ENCODE assay signal across 11 cellular contexts in the genomic region with DNA sequence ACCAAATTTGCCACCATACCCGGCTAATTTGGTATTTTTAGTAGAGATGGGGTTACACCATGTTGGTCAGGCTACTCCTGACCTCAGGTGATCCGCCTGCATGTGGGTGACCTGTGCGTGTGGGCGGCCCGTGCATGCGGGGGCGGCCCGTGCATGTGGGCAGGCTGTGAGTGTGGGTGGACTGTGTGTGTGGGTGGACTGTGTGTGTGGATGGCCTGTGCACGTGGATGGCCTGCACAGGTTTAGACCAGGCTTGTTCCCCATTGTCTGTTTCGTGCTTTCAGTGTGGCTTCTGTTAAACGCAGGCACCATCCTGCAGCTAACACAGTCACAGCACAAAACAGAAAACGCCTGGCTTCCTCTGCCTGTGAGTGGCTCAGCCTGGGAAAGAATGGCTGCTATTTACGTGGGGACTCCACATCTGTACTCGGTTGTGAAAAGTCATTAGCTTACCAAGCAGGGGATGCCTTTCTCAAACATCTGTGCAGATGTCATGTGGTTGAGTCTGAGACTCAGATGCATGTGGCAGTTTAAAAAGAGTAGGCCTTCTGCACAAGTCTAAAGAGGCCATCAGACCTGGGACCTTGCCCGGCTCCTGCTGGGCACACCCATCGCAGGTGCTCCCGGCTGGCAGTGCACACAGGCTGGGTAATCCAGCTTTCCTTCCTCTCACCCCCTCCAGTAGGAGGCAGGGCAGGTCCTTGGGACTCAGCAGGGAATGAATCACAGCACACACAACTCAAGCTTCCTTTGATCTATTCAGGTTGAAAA.
DNase-seq lines count a peak whose midpoint lies in the region; ATAC-seq and TF ChIP-seq lines count a peak whose summit lies in the region.
"Had no signal": no experiment of that assay in that cellular context is flagged by ENCODE, and none has a peak within 500 bp of the region (broad histone marks: within the 10 kb centered on the region; RNA-seq: fewer than 3 reads in every experiment).

No MANE protein-coding gene starts in this region.

- H3K4me2 ChIP-seq in HCT116 (ENCODE audit: low read length), result peak overlapping the region; percentile 45

- H3K27me3 ChIP-seq in HCT116 (ENCODE audit: insufficient read depth, low read length), result no peaks in the 10 kb centered on the region

- H3K9me3 Mint-ChIP-seq in T-helper 2 cell treated with Interferon-gamma antibody and Interleukin-4, amounts not matched to agents 5 μg/mL and 100 μg/mL, for 36 hours, result no peaks in the 10 kb centered on the region

- no peaks in the 10 kb centered on the region for H3K36me3 Mint-ChIP-seq in T-helper 2 cell treated with Interferon-gamma antibody and Interleukin-4, amounts not matched to agents 5 μg/mL and 100 μg/mL, for 36 hours (ENCODE audit: low read depth)
- H3K36me3 Mint-ChIP-seq: activated naive CD8-positive, alpha-beta T cell had no signal

- no peak overlapping the region for H2AFZ ChIP-seq in HCT116 (ENCODE audit: low read depth, low read length, poor library complexity, severe bottlenecking)

- no peaks in the 10 kb centered on the region for H3K9me3 ChIP-seq in HCT116 (ENCODE audit: control insufficient read depth in 1 of 2, insufficient read depth in 1 of 2, low read depth in 1 of 2, low read length in 2 of 2)

- H3K9me2 ChIP-seq in HCT116 (ENCODE audit: insufficient read depth), result no peaks in the 10 kb centered on the region

- H3K27ac ChIP-seq in HCT116 (ENCODE audit: low read depth, low read length), result no peak overlapping the region

- peaks cover 7 to 25% of the 10 kb centered on the region in 2 experiments; a peak in 3 of 4 replicates for H3K4me1 ChIP-seq in HCT116 (ENCODE audit: control insufficient read depth in 1 of 2, insufficient read depth in 2 of 2, low read length in 2 of 2)

- intact Hi-C loops in HCT116 (cut with micrococcal nuclease), result loop anchor here (5.0 kb wide), 1 partner anchor 142 kb away; no protein-coding TSS in a partner anchor
- intact Hi-C loops in head of caudate nucleus (cut with DNase I), result no loop called here

- no peaks in the 10 kb centered on the region for H4K20me1 ChIP-seq in HCT116 (ENCODE audit: insufficient read depth)

- RAD21 ChIA-PET in HCT116 (lab: Charles Lee; ENCODE audit: low non-redundant PET in 1 of 2, low total read pairs in 2 of 2, uncharacterized antibody in 2 of 2, unreplicated experiment in 2 of 2), result interaction anchor here (0.7 to 1.3 kb wide), 7 partner anchors 62 to 205 kb away, joined by 3 to 5 read pairs (median 3); no protein-coding TSS in a partner anchor

- H3K27me3 Mint-ChIP-seq in T-helper 2 cell treated with Interferon-gamma antibody and Interleukin-4, amounts not matched to agents 5 μg/mL and 100 μg/mL, for 36 hours (ENCODE audit: low read depth), result peaks cover 2% of the 10 kb centered on the region
- H3K27me3 Mint-ChIP-seq: activated naive CD8-positive, alpha-beta T cell had no signal

- H3K4me3 Mint-ChIP-seq in T-helper 2 cell treated with Interferon-gamma antibody and Interleukin-4, amounts not matched to agents 5 μg/mL and 100 μg/mL, for 36 hours, result no peak overlapping the region
- H3K4me3 Mint-ChIP-seq: activated naive CD8-positive, alpha-beta T cell had no signal

- no peak overlapping the region for H3K9ac ChIP-seq in HCT116 (ENCODE audit: low read length)

- POLR2A ChIA-PET in HCT116 (lab: Charles Lee), result no interaction called here

- ATAC-seq in HCT116 (peak; percentile 98), GM19328 (IDR thresholded peaks at IDR 0.05; ENCODE audit: unreplicated experiment) (no peak), HG03442 (IDR thresholded peaks at IDR 0.05; ENCODE audit: unreplicated experiment) (no peak)
- ATAC-seq: GM12878 had no signal

- no peaks in the 10 kb centered on the region for H3K79me2 ChIP-seq in HCT116 (ENCODE audit: insufficient read depth, low read length)

- no peak for TF ChIP-seq POLR2A in HCT116 (IDR thresholded peaks at IDR 0.05; ENCODE audit: borderline replicate concordance, extremely low read depth, insufficient read depth, insufficient read length)

- H3K4me1 Mint-ChIP-seq in T-helper 2 cell treated with Interferon-gamma antibody and Interleukin-4, amounts not matched to agents 5 μg/mL and 100 μg/mL, for 36 hours (ENCODE audit: low read depth), result no peaks in the 10 kb centered on the region

- CTCF ChIA-PET in HCT116 (lab: Charles Lee), result interaction anchor here (0.9 to 4.9 kb wide), 12 partner anchors 10 to 145 kb away, joined by 3 to 29 read pairs (median 4); no protein-coding TSS in a partner anchor

- H3K4me3 ChIP-seq in HCT116 (replicated peaks in 1 of 2; ENCODE audit: low read depth in 1 of 2, low read length in 2 of 2), result no peak overlapping the region
- H3K4me3 ChIP-seq in retinal pigment epithelial cell (ENCODE audit: low read length), result no peak overlapping the region
- H3K4me3 ChIP-seq: GM12878, skin epidermis had no signal

- no peak overlapping the region for H3K27ac Mint-ChIP-seq in T-helper 2 cell treated with Interferon-gamma antibody and Interleukin-4, amounts not matched to agents 5 μg/mL and 100 μg/mL, for 36 hours
- H3K27ac Mint-ChIP-seq: activated naive CD8-positive, alpha-beta T cell had no signal

- TF ChIP-seq CTCF in HCT116 (IDR thresholded peaks at IDR 0.05 in 2 of 3, conservative IDR thresholded peaks at IDR 0.05 in 1 of 3; ENCODE audit: borderline replicate concordance in 1 of 3, insufficient read depth in 1 of 3, low read depth in 2 of 3, low read length in 2 of 3) (peak; percentile 66 to 78 (median 68); a peak in 5 of 6 replicates), retinal pigment epithelial cell (conservative IDR thresholded peaks at IDR 0.05; ENCODE audit: low read depth, low read length) (peak; percentile 57)

- no TSS peak for BruUV-seq in HCT116 (replicated peaks; lab: Mats Ljungman, UMichigan)

- DNase-seq in HCT116 (ENCODE audit: low read depth, low spot score), result peak; percentile 45
- DNase-seq in NCI-H748 treated with DMSO at 0.1 percent for 48 hours (lab: John Stamatoyannopoulos, UW), result peak; percentile 7
- DNase-seq in head of caudate nucleus, result peak in 37 of 42 donors; percentile 28 to 80 (median 60)
- no peak for DNase-seq in retinal pigment epithelial cell (ENCODE audit: low read depth)
- no peak for DNase-seq in epidermal melanocyte (ENCODE audit: insufficient read length, low spot score)
- no peak for DNase-seq in T-helper 2 cell treated with Interferon-gamma antibody and Interleukin-4, amounts not matched to agents 5 μg/mL and 100 μg/mL, for 36 hours (ENCODE audit: low spot score)

- H3K36me3 ChIP-seq in HCT116 (ENCODE audit: control insufficient read depth in 1 of 2, insufficient read depth in 2 of 2, low read length in 2 of 2), result no peaks in the 10 kb centered on the region

- peak; percentile 84 for TF ChIP-seq RAD21 in HCT116 (IDR thresholded peaks at IDR 0.05; ENCODE audit: low read depth)

TF ChIP-seq in HCT116, 20 proteins besides CTCF, POLR2A, EP300 and RAD21 (continues in another document):
- TF ChIP-seq ATF3 (IDR thresholded peaks at IDR 0.05), result no peak
- TF ChIP-seq EZH2phosphoT487 (IDR thresholded peaks at IDR 0.05; ENCODE audit: borderline replicate concordance), result no peak
- TF ChIP-seq FOSL1 (IDR thresholded peaks at IDR 0.05; ENCODE audit: low read depth), result 0 out of 2 replicates have a peak, but pooled peaks have one; percentile 18
- TF ChIP-seq, protein P1, sequence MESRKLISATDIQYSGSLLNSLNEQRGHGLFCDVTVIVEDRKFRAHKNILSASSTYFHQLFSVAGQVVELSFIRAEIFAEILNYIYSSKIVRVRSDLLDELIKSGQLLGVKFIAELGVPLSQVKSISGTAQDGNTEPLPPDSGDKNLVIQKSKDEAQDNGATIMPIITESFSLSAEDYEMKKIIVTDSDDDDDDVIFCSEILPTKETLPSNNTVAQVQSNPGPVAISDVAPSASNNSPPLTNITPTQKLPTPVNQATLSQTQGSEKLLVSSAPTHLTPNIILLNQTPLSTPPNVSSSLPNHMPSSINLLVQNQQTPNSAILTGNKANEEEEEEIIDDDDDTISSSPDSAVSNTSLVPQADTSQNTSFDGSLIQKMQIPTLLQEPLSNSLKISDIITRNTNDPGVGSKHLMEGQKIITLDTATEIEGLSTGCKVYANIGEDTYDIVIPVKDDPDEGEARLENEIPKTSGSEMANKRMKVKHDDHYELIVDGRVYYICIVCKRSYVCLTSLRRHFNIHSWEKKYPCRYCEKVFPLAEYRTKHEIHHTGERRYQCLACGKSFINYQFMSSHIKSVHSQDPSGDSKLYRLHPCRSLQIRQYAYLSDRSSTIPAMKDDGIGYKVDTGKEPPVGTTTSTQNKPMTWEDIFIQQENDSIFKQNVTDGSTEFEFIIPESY (IDR thresholded peaks at IDR 0.05; ENCODE audit: extremely low read depth, insufficient replicate concordance, low read length), result no peak
- TF ChIP-seq ELF1 (IDR thresholded peaks at IDR 0.05; ENCODE audit: borderline replicate concordance, low read depth), result no peak
- TF ChIP-seq SP1 (IDR thresholded peaks at IDR 0.05; ENCODE audit: low read depth), result no peak
- no peak for TF ChIP-seq ZNF274 (IDR thresholded peaks at IDR 0.05; ENCODE audit: low read depth, low read length)
- TF ChIP-seq CBX3 (IDR thresholded peaks at IDR 0.05; ENCODE audit: low read depth), result no peak; the same call in 1 of the 2 replicates
- no peak for TF ChIP-seq ZFX (IDR thresholded peaks at IDR 0.05)

Comparison
In these comparisons a context has a peak if more than half of its experiments do, and no peak if none do; other contexts are left out.
1. DNase-seq: peak in HCT116 (single experiment), NCI-H748 treated with DMSO at 0.1 percent for 48 hours (single experiment) and head of caudate nucleus (37 of 42); none in retinal pigment epithelial cell (single experiment), epidermal melanocyte (single experiment) and T-helper 2 cell treated with Interferon-gamma antibody and Interleukin-4, amounts not matched to agents 5 μg/mL and 100 μg/mL, for 36 hours (single experiment).